12 cellular contexts compared by ENCODE assay signal in the genomic region with DNA sequence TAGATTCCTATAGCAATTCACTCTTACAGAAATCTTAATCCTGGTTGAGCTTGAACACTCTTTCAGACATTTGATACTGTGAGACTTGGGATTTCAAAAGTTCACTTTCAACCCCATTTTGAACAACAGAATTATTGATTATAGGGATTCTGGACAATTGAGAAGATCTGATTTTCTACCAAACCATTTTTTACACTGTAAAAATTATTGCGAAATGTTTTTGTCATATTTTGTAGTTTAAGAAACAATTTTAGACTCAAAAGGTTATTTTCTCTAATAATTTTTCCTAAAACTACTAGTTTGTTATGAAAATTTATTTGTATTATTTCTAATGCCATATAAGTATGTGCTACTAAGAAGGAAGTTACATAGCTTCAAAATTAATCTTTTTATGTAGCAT. TPM values are rescaled to one million over a fixed set of nuclear protein-coding genes. Genes with fewer than 3 reads are reported as not detected.
DNase-seq lines count a peak whose midpoint lies in the region; ATAC-seq, FAIRE-seq and TF ChIP-seq lines count a peak whose summit lies in the region.
"Had no signal": no experiment of that assay in that cellular context is flagged by ENCODE, and none has a peak within 500 bp of the region (broad histone marks: within the 10 kb centered on the region; RNA-seq: fewer than 3 reads in every experiment).

No MANE protein-coding gene starts in this region.

- H4K91ac ChIP-seq in H1 (replicated peaks; ENCODE audit: insufficient read length, low read length) = no peak overlapping the region

- no peak overlapping the region for H2AFZ ChIP-seq in H1 (ENCODE audit: low read length)

- no peak overlapping the region for H2AK5ac ChIP-seq in H1 (ENCODE audit: low read depth, low read length)

- H3K23me2 ChIP-seq in H1 (ENCODE audit: low read depth, low read length) = no peaks in the 10 kb centered on the region

- H2BK20ac ChIP-seq in H1 (ENCODE audit: low read length) = no peak overlapping the region

- H3K4me2 ChIP-seq in H1 (ENCODE audit: insufficient read depth in 1 of 2, low read depth in 2 of 2, low read length in 2 of 2) = no peak overlapping the region

- H3K4ac ChIP-seq in H1 (replicated peaks; ENCODE audit: insufficient read length, low read depth, low read length) = no peak overlapping the region

- peaks cover 2 to 3% (median 2%) of the 10 kb centered on the region in 4 experiments; a peak in 3 of 7 replicates for H3K4me1 ChIP-seq in H1 (replicated peaks in 1 of 4; ENCODE audit: control insufficient read depth in 3 of 4, insufficient read depth in 4 of 4, low read length in 3 of 4)
- no peaks in the 10 kb centered on the region for H3K4me1 ChIP-seq in muscle layer of duodenum (ENCODE audit: control insufficient read depth in 1 of 2, insufficient read depth in 2 of 2, low read length in 2 of 2)
- H3K4me1 ChIP-seq in esophagus muscularis mucosa = no peaks in the 10 kb centered on the region

- no peak for TF ChIP-seq RAD21 in H1 (IDR thresholded peaks at IDR 0.05 in 1 of 2, conservative IDR thresholded peaks at IDR 0.05 in 1 of 2; ENCODE audit: low read depth in 2 of 2, low read length in 2 of 2)

- no peak overlapping the region for H3K27ac ChIP-seq in H1 (ENCODE audit: low read depth, low read length)
- peak overlapping the region; percentile 68 for H3K27ac ChIP-seq in muscle layer of duodenum (ENCODE audit: low read length)
- H3K27ac ChIP-seq in esophagus muscularis mucosa (replicated peaks in 1 of 4) = no peak overlapping the region

- DNase-seq in H1 (ENCODE audit: low read depth in 1 of 2, low spot score in 2 of 2) = no peak
- DNase-seq in esophagus muscularis mucosa (ENCODE audit: extremely low spot score) = no peak
- no peak for DNase-seq in NCI-H69 (lab: John Stamatoyannopoulos, UW)
- DNase-seq: DMS153, GOT3, NCI-H1092 treated with DMSO at 0.1 percent for 48 hours, NCI-H2081 treated with DMSO at 0.1 percent for 48 hours, NCI-H748 treated with DMSO at 0.1 percent for 48 hours had no signal

- H3K14ac ChIP-seq in H1 (ENCODE audit: insufficient read length) = no peak overlapping the region

- H2BK15ac ChIP-seq in H1 (ENCODE audit: low read length) = no peak overlapping the region

- no peak overlapping the region for H2BK5ac ChIP-seq in H1 (ENCODE audit: low read depth, low read length)

- H3K27me3 ChIP-seq in H1 (replicated peaks in 1 of 4; ENCODE audit: control insufficient read depth in 3 of 4, extremely low read depth in 1 of 4, insufficient read depth in 3 of 4, low read length in 3 of 4) = no peaks in the 10 kb centered on the region
- H3K27me3 ChIP-seq in muscle layer of duodenum (ENCODE audit: low read depth, low read length) = no peaks in the 10 kb centered on the region
- H3K27me3 ChIP-seq in esophagus muscularis mucosa = no peaks in the 10 kb centered on the region

- intact Hi-C loops in esophagus muscularis mucosa (cut with DNase I) = loop anchor here (2.0 kb wide), 1 partner anchor 83 kb away; no protein-coding TSS in a partner anchor

- no peak for TF ChIP-seq EP300 in H1 (IDR thresholded peaks at IDR 0.05; ENCODE audit: borderline replicate concordance in 1 of 2, low read depth in 2 of 2, low read length in 2 of 2)
- no peak for TF ChIP-seq EP300 in esophagus muscularis mucosa (IDR thresholded peaks at IDR 0.05)

- no peak overlapping the region for H2BK12ac ChIP-seq in H1 (ENCODE audit: low read depth, low read length)

- no peak for TF ChIP-seq POLR2A in H1 (IDR thresholded peaks at IDR 0.05; ENCODE audit: control extremely low read depth in 1 of 2, low read depth in 2 of 2, low read length in 2 of 2)
- no peak for TF ChIP-seq POLR2A in esophagus muscularis mucosa (IDR thresholded peaks at IDR 0.05; ENCODE audit: low read depth)

- H3K4me3 ChIP-seq in H1 (ENCODE audit: extremely low read depth in 1 of 4, insufficient read depth in 2 of 4, low read depth in 3 of 4, low read length in 4 of 4) (no peak overlapping the region), muscle layer of duodenum (ENCODE audit: low read depth in 1 of 2, low read length in 2 of 2) (no peak overlapping the region), esophagus muscularis mucosa (no peak overlapping the region)

- H3K9me3 ChIP-seq in H1 (ENCODE audit: insufficient read depth in 2 of 2, low read depth in 1 of 2, low read length in 1 of 2) (no peaks in the 10 kb centered on the region), muscle layer of duodenum (ENCODE audit: control insufficient read depth in 1 of 2, low read length in 2 of 2) (no peaks in the 10 kb centered on the region), esophagus muscularis mucosa (no peaks in the 10 kb centered on the region)

- H2BK120ac ChIP-seq in H1 (replicated peaks; ENCODE audit: low read depth, low read length) = no peak overlapping the region

- H3K9ac ChIP-seq in H1 (replicated peaks in 1 of 4; ENCODE audit: extremely low read depth in 1 of 4, low read depth in 3 of 4, low read length in 3 of 4) = no peak overlapping the region

- no peaks in the 10 kb centered on the region for H3K79me2 ChIP-seq in H1 (ENCODE audit: control insufficient read depth in 1 of 2, insufficient read depth in 2 of 2, low read length in 2 of 2)

- FAIRE-seq in G401.6 (lab: Jason Lieb, UNC) (peak; percentile 27), H1 (lab: Jason Lieb, UNC) (no peak)

- H3K18ac ChIP-seq in H1 (ENCODE audit: extremely low read depth, low read length) = no peak overlapping the region

- H3K56ac ChIP-seq in H1 (replicated peaks; ENCODE audit: insufficient read length, low read depth, low read length) = no peak overlapping the region

- TF ChIP-seq CTCF in H1 (IDR thresholded peaks at IDR 0.05; ENCODE audit: control extremely low read depth in 1 of 3, insufficient read depth in 1 of 3, low read depth in 1 of 3, low read length in 3 of 3) = no peak
- no peak for TF ChIP-seq CTCF in esophagus muscularis mucosa (IDR thresholded peaks at IDR 0.05)

- POLR2A ChIA-PET in H1 (lab: Charles Lee; ENCODE audit: partially characterized antibody) = interaction anchor here (0.8 to 1.1 kb wide), 2 partner anchors 27 to 54 kb away, joined by 3 read pairs; no protein-coding TSS in a partner anchor

- WGBS in H1 (ENCODE audit: extremely low coverage in 1 of 2, insufficient coverage in 1 of 2, insufficient read length in 1 of 2, insufficient replicate concordance in 2 of 2, low coverage in 1 of 2, low lambda C conversion rate in 2 of 2, missing lambda C conversion rate in 1 of 2), 2 experiments = 94% methylated on average over 1 of the region's 1 CpG; no CpG with 5 or more reads in 1 of the 2 experiments
- 97% methylated on average over 1 of the region's 1 CpG for WGBS in esophagus muscularis mucosa

- CTCF ChIA-PET in H1 (lab: Charles Lee; ENCODE audit: partially characterized antibody) = interaction anchor here (0.9 to 1.9 kb wide), 7 partner anchors 13 to 747 kb away, joined by 3 to 6 read pairs (median 3); no protein-coding TSS in a partner anchor

- H4K20me1 ChIP-seq in H1 (replicated peaks in 1 of 2; ENCODE audit: control insufficient read depth in 1 of 2, insufficient read depth in 2 of 2, low read length in 2 of 2) = no peaks in the 10 kb centered on the region

- H3K36me3 ChIP-seq in H1 (ENCODE audit: control insufficient read depth in 2 of 4, insufficient read depth in 4 of 4, low read length in 3 of 4) = no peaks in the 10 kb centered on the region
- H3K36me3 ChIP-seq in muscle layer of duodenum (ENCODE audit: control insufficient read depth in 1 of 2, insufficient read depth in 2 of 2, low read length in 2 of 2) = peaks cover 6 to 9% of the 10 kb centered on the region in 2 donors
- H3K36me3 ChIP-seq in esophagus muscularis mucosa = peaks cover 0 to 14% (median 7%) of the 10 kb centered on the region in 4 donors

- H4K8ac ChIP-seq in H1 (ENCODE audit: extremely low read depth, insufficient read depth, low read length) = no peak overlapping the region

- no peak overlapping the region for H3K23ac ChIP-seq in H1 (ENCODE audit: insufficient read length)

- H4K5ac ChIP-seq in H1 (ENCODE audit: insufficient read length, low read depth, low read length) = no peak overlapping the region

- ATAC-seq in HG02870 (IDR thresholded peaks at IDR 0.05; ENCODE audit: unreplicated experiment) = no peak
- ATAC-seq in HG03045 (IDR thresholded peaks at IDR 0.05; ENCODE audit: unreplicated experiment) = no peak

- H3K79me1 ChIP-seq in H1 (ENCODE audit: low read depth, low read length) = no peaks in the 10 kb centered on the region

TF ChIP-seq in H1, 55 proteins besides CTCF, POLR2A, EP300 and RAD21:
- no peak for TF ChIP-seq BCL11A (IDR thresholded peaks at IDR 0.05; ENCODE audit: low read depth in 2 of 2, low read length in 2 of 2)
- TF ChIP-seq SIRT6 (IDR thresholded peaks at IDR 0.05; ENCODE audit: low read length) = no peak
- TF ChIP-seq CEBPB (IDR thresholded peaks at IDR 0.05; ENCODE audit: low read depth, low read length) = peak; percentile 69; the same call in 1 of the 2 replicates
- TF ChIP-seq, protein P1, sequence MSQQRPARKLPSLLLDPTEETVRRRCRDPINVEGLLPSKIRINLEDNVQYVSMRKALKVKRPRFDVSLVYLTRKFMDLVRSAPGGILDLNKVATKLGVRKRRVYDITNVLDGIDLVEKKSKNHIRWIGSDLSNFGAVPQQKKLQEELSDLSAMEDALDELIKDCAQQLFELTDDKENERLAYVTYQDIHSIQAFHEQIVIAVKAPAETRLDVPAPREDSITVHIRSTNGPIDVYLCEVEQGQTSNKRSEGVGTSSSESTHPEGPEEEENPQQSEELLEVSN (IDR thresholded peaks at IDR 0.05) = no peak
- no peak for TF ChIP-seq SP2 (IDR thresholded peaks at IDR 0.05; ENCODE audit: low read length)

RNA-seq across cellular contexts. Expression of gene PIWIL4, which starts 36.4 kb away (rescaled TPM):
- total RNA-seq in H1 (2021; fragmentation: NEBNext Ultra II Directional; extraction: Animal tissue kit (Norgen Biotek cat#: 25700)) = 0.52 and 0.80 TPM in 2 replicates
- polyA plus RNA-seq in H1 (2011; rRNA removed) = 0.51 and 0.57 TPM in 2 replicates
- 0.48 TPM for polyA plus RNA-seq in H1 (2011; cell fraction: cytosol; rRNA removed)
- 0.98 TPM for polyA plus RNA-seq in H1 (2011; cell fraction: nucleus; rRNA removed)
- 0.22 to 0.68 TPM (median 0.51 TPM) in 4 replicates for polyA plus RNA-seq in H1 (2012, experiment 1 of 2)
- polyA plus RNA-seq in H1 (2012, experiment 2 of 2) = 0.10 TPM
- 0.26 TPM for polyA plus RNA-seq in H1 (2013, experiment 1 of 2)
- polyA plus RNA-seq in H1 (2013, experiment 2 of 2) = 0.33 TPM
- polyA minus RNA-seq in H1 (2011; rRNA and poly(A)+ RNA removed) = 0.69 and 1.00 TPM in 2 replicates
- polyA minus RNA-seq in H1 (2011; cell fraction: cytosol; rRNA and poly(A)+ RNA removed) = 0.95 TPM
- 2.0 TPM for polyA minus RNA-seq in H1 (2011; cell fraction: nucleus; rRNA and poly(A)+ RNA removed)
- 1 to 10 TPM; 3.2 to 4.5 (median 4.1) TPM for total RNA-seq in esophagus muscularis mucosa

RNA-seq across cellular contexts. Expression of gene FUT4, which starts 59.9 kb away (rescaled TPM):
- 7.0 and 8.0 TPM in 2 replicates for total RNA-seq in H1 (2021; fragmentation: NEBNext Ultra II Directional; extraction: Animal tissue kit (Norgen Biotek cat#: 25700))
- polyA plus RNA-seq in H1 (2011; rRNA removed) = 2.6 and 3.2 TPM in 2 replicates
- 2.8 TPM for polyA plus RNA-seq in H1 (2011; cell fraction: cytosol; rRNA removed)
- polyA plus RNA-seq in H1 (2011; cell fraction: nucleus; rRNA removed) = 2.8 TPM
- polyA plus RNA-seq in H1 (2012, experiment 1 of 2) = 2.6 to 3.8 TPM (median 3.1 TPM) in 4 replicates
- polyA plus RNA-seq in H1 (2012, experiment 2 of 2) = 1.9 TPM
- 6.6 TPM for polyA plus RNA-seq in H1 (2013, experiment 1 of 2)
- polyA plus RNA-seq in H1 (2013, experiment 2 of 2) = 7.0 TPM
- polyA minus RNA-seq in H1 (2011; rRNA and poly(A)+ RNA removed) = 3.5 and 5.3 TPM in 2 replicates
- polyA minus RNA-seq in H1 (2011; cell fraction: cytosol; rRNA and poly(A)+ RNA removed) = 3.5 TPM
- polyA minus RNA-seq in H1 (2011; cell fraction: nucleus; rRNA and poly(A)+ RNA removed) = 5.2 TPM
- 1 to 10 TPM; 5.5 to 8.8 (median 7.2) TPM for total RNA-seq in esophagus muscularis mucosa
